Comparison of ENCODE assay signal across 23 cellular contexts in genomic region chr6:18081025-18081668, GRCh38. TPM values are rescaled to one million over a fixed set of nuclear protein-coding genes. Genes with fewer than 3 reads are reported as not detected.
"Had no signal": no experiment of that assay in that cellular context is flagged by ENCODE, and none has a peak within 500 bp of the region (broad histone marks: within the 10 kb centered on the region; RNA-seq: fewer than 3 reads in every experiment).

No MANE protein-coding gene starts in this region.

- H3K36me3 ChIP-seq: esophagus squamous epithelium, lower lobe of right lung, spleen, upper lobe of right lung had no signal

- H3K4me1 ChIP-seq: esophagus squamous epithelium, lower lobe of right lung, spleen, testis had no signal

- H3K9me3 ChIP-seq: esophagus squamous epithelium, lower lobe of right lung, testis, upper lobe of right lung had no signal

- DNase-seq: activated CD4-positive, alpha-beta T cell treated with anti-CD3 and anti-CD28 coated beads, Interleukin-2, amount 10 ng/mL, durations not matched to agents 7 days and 5 days; activated CD4-positive, CD25-positive, alpha-beta regulatory T cell treated with anti-CD3 and anti-CD28 coated beads, Interleukin-2, amount 50 U/mL, for 72 hours; activated CD8-positive, alpha-beta T cell treated with anti-CD3 and anti-CD28 coated beads, Interleukin-2, amount 10 ng/mL, durations not matched to agents 7 days and 5 days; aorta; central memory CD4-positive, alpha-beta T cell; endodermal cell; esophagus squamous epithelium; foreskin fibroblast; kidney; lower lobe of right lung; mesendoderm; naive B cell; nucleus accumbens; posterior cingulate gyrus; spleen; stimulated activated CD4-positive, alpha-beta T cell treated with anti-CD3 and anti-CD28 coated beads, Interleukin-4, amount 100 ng/mL, for 1 hour; stimulated activated naive CD4-positive, alpha-beta T cell; T-cell; testis; upper lobe of right lung had no signal

- H3K27ac ChIP-seq: coronary artery, esophagus squamous epithelium, lower lobe of right lung, spleen, testis, upper lobe of right lung, VCaP had no signal

- ATAC-seq: activated CD8-positive, alpha-beta T cell treated with anti-CD3 and anti-CD28 coated beads, Interleukin-2, amount 10 ng/mL, durations not matched to agents 7 days and 5 days; activated naive CD4-positive, alpha-beta T cell treated with anti-CD3 and anti-CD28 coated beads, Interleukin-2, amount 50 U/mL, for 72 hours; lower lobe of right lung; T-cell; upper lobe of right lung had no signal

- H3K4me3 ChIP-seq: coronary artery, esophagus squamous epithelium, lower lobe of right lung, spleen, testis, upper lobe of right lung had no signal

- H3K27me3 ChIP-seq: esophagus squamous epithelium, spleen, testis, upper lobe of right lung had no signal

RNA-seq across cellular contexts. Expression of gene NHLRC1, which starts 41.3 kb away (rescaled TPM):
- total RNA-seq: activated naive CD4-positive, alpha-beta T cell treated with anti-CD3 and anti-CD28 coated beads, Interleukin-2, amount 50 U/mL, for 72 hours had no signal
